In the genomic region with DNA sequence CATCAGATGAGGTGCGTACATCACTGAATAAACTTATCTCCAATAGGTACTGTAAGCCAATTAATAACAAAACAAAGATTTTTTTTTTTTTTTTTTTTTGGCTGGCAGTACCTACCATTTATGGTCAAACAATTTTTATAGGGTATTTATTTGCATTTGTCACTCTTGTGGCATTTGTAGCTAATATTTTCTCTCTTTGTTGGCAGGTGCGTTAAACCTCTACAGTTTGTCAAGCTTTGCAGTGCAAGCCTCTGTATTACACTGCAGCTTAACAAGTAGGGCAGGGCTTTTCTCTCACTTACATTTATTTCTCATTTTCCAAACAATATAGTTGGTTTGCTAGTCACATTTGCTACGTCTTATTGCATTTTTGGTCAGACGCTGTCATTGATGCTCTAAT, we compare ENCODE assay signal across 16 cellular contexts. TPM values are rescaled to one million over a fixed set of nuclear protein-coding genes. Genes with fewer than 3 reads are reported as not detected.
DNase-seq lines count a peak whose midpoint lies in the region; ATAC-seq, FAIRE-seq and TF ChIP-seq lines count a peak whose summit lies in the region.
"Had no signal": no experiment of that assay in that cellular context is flagged by ENCODE, and none has a peak within 500 bp of the region (broad histone marks: within the 10 kb centered on the region; RNA-seq: fewer than 3 reads in every experiment).

No MANE protein-coding gene starts in this region.

- H3K9ac ChIP-seq in PC-3 (ENCODE audit: low read length) = no peak overlapping the region

- DNase-seq in A673 (ENCODE audit: low spot score) (no peak), PC-3 (peak; percentile 78), urothelium cell line (ENCODE audit: low spot score) (no peak), NCI-H748 treated with DMSO at 0.1 percent for 48 hours (lab: John Stamatoyannopoulos, UW) (no peak), GM12892 (ENCODE audit: insufficient read length) (no peak)
- DNase-seq: AML-193; Caco-2; CD4-positive, alpha-beta T cell; GDM1; GOT3; H7 had no signal

- no peaks in the 10 kb centered on the region for H3K27me3 ChIP-seq in A673 (replicated peaks; ENCODE audit: insufficient read depth, low read depth, low read length, poor library complexity)
- H3K27me3 ChIP-seq in PC-3 (ENCODE audit: low read length) = no peaks in the 10 kb centered on the region

- CTCF ChIA-PET in A673 (lab: Charles Lee) (interaction anchor here (0.7 kb wide), 1 partner anchor 389 kb away, joined by 7 read pairs; no protein-coding TSS in a partner anchor), PC-3 (lab: Charles Lee) (interaction anchor here (0.6 kb wide), 1 partner anchor 228 kb away, joined by 3 read pairs; no protein-coding TSS in a partner anchor)

- peaks cover 3% of the 10 kb centered on the region for H3F3A ChIP-seq in PC-3 (ENCODE audit: low read length, unreplicated experiment)

- TF ChIP-seq POLR2A in GM12892 (IDR thresholded peaks at IDR 0.05; ENCODE audit: low read depth, low read length) = no peak

- POLR2A ChIA-PET in A673 (lab: Charles Lee; ENCODE audit: low non-redundant PET) = no interaction called here
- POLR2A ChIA-PET in PC-3 (lab: Charles Lee; ENCODE audit: unreplicated experiment) = interaction anchor here (0.7 kb wide), 1 partner anchor 101 kb away, joined by 42 read pairs; no protein-coding TSS in a partner anchor

- H3K9me3 ChIP-seq in A673 (ENCODE audit: low read depth, low read length, poor library complexity, severe bottlenecking) (no peaks in the 10 kb centered on the region), PC-3 (ENCODE audit: low read length) (no peaks in the 10 kb centered on the region)
- H3K9me3 ChIP-seq: Caco-2 had no signal

- TSS peak; percentile 4 for BruUV-seq in A673 (replicated peaks; lab: Mats Ljungman, UMichigan)
- BruUV-seq in PC-3 (replicated peaks; lab: Mats Ljungman, UMichigan) = no TSS peak

- H3K27ac ChIP-seq in A673 (ENCODE audit: low read depth, low read length, poor library complexity, severe bottlenecking) (no peak overlapping the region), PC-3 (ENCODE audit: low read length) (no peak overlapping the region)
- H3K27ac ChIP-seq: C4-2B had no signal

- H3K4me1 ChIP-seq in A673 (ENCODE audit: insufficient read depth, low read length, poor library complexity, severe bottlenecking) (no peaks in the 10 kb centered on the region), PC-3 (ENCODE audit: insufficient read depth, low read length) (peaks cover 23% of the 10 kb centered on the region)
- H3K4me1 ChIP-seq: Caco-2 had no signal

- peaks cover 7% of the 10 kb centered on the region; the same call in 1 of the 2 replicates for H4K20me1 ChIP-seq in PC-3 (ENCODE audit: low read length)

- H2AFZ ChIP-seq in PC-3 (ENCODE audit: low read length) = no peak overlapping the region

- no peaks in the 10 kb centered on the region for H3K9me2 ChIP-seq in PC-3 (replicated peaks; ENCODE audit: low read length)

- H3K79me2 ChIP-seq in PC-3 (ENCODE audit: low read length) = peaks cover 60% of the 10 kb centered on the region

- peak; percentile 19 for FAIRE-seq in G401.6 (lab: Jason Lieb, UNC)
- FAIRE-seq in urothelium cell line (lab: Jason Lieb, UNC) = peak; percentile 5
- FAIRE-seq in GM12892 (lab: Jason Lieb, UNC) = no peak
- FAIRE-seq: A204.1, D721Med, HTR-8/SVneo had no signal

- intact Hi-C loops in A673 (cut with micrococcal nuclease; ENCODE audit: unreplicated experiment) (no loop called here), PC-3 (cut with micrococcal nuclease) (loop anchor here (1.0 kb wide), 3 partner anchors 12 to 38 kb away; a partner anchor contains a TSS)

- H3K36me3 ChIP-seq in A673 (ENCODE audit: insufficient read depth, low read length, poor library complexity, severe bottlenecking) = peaks cover 64% of the 10 kb centered on the region
- peaks cover 52% of the 10 kb centered on the region for H3K36me3 ChIP-seq in PC-3 (ENCODE audit: low read depth, low read length)

- H3K4me2 ChIP-seq in PC-3 (ENCODE audit: low read length) = peak overlapping the region; percentile 33; the same call in 1 of the 2 replicates

- TF ChIP-seq CTCF in A673 (conservative IDR thresholded peaks at IDR 0.05; ENCODE audit: low read depth, low read length) = no peak
- TF ChIP-seq CTCF in PC-3 (conservative IDR thresholded peaks at IDR 0.05; ENCODE audit: low read depth, low read length) = no peak

- ATAC-seq in PC-3 = peak; percentile 98

- no peak overlapping the region for H3K4me3 ChIP-seq in A673 (ENCODE audit: low read depth, low read length, poor library complexity, severe bottlenecking)
- H3K4me3 ChIP-seq in PC-3 (ENCODE audit: low read length) = no peak overlapping the region

RNA-seq across cellular contexts. Expression of a gene that starts 12.3 kb away (rescaled TPM):
- total RNA-seq in A673 (2021) (57.4 and 63.6 TPM in 2 replicates), PC-3 (2014; rRNA removed) (16.9 and 19.2 TPM in 2 replicates)
- 32.4 TPM for polyA plus RNA-seq in GM12892 (2012; ENCODE audit: missing spikeins)

RNA-seq across cellular contexts. Expression of a gene that starts 38.1 kb away (rescaled TPM):
- total RNA-seq in A673 (2021) (162 and 164 TPM in 2 replicates), PC-3 (2014; rRNA removed) (48.0 and 53.7 TPM in 2 replicates)
- polyA plus RNA-seq in GM12892 (2012; ENCODE audit: missing spikeins) = 102 TPM

RNA-seq across cellular contexts. Expression of a gene that starts 39.5 kb away (rescaled TPM):
- total RNA-seq in A673 (2021) (20.8 and 21.5 TPM in 2 replicates), PC-3 (2014; rRNA removed) (11.7 and 15.6 TPM in 2 replicates)
- 7.3 TPM for polyA plus RNA-seq in GM12892 (2012; ENCODE audit: missing spikeins)
